In genomic region chr12:131132118-131132892, GRCh38 we compare ENCODE assay signal across 1 cellular context.
TF ChIP-seq lines count a peak whose summit lies in the region.

No MANE protein-coding gene starts in this region.

TF ChIP-seq in HEK293, 187 proteins besides CTCF, POLR2A, EP300 and RAD21 (continued from another document):
- TF ChIP-seq PRDM10 (tag by site-specific recombination; IDR thresholded peaks at IDR 0.05) (peak; percentile 69), PATZ1 (tag by site-specific recombination; IDR thresholded peaks at IDR 0.05) (peak; percentile 69), ZNF629 (tag by site-specific recombination; IDR thresholded peaks at IDR 0.05) (peak; percentile 49; the same call in 1 of the 2 replicates), KLF16 (tag by site-specific recombination; IDR thresholded peaks at IDR 0.05) (no peak), GLIS1 (tag by site-specific recombination; IDR thresholded peaks at IDR 0.05) (peak; percentile 79), ZBTB11 (tag by site-specific recombination; conservative IDR thresholded peaks at IDR 0.05; ENCODE audit: low read depth) (no peak), ZNF223 (tag by site-specific recombination; IDR thresholded peaks at IDR 0.05) (peak; percentile 83), ZFP41 (tag by site-specific recombination; IDR thresholded peaks at IDR 0.05; ENCODE audit: borderline replicate concordance) (no peak), ZBTB44 (tag by site-specific recombination; IDR thresholded peaks at IDR 0.05) (peak; percentile 85), ZNF843 (tag by site-specific recombination; IDR thresholded peaks at IDR 0.05) (0 out of 2 replicates have a peak, but pooled peaks have one; percentile 21), ZSCAN4 (tag by site-specific recombination; IDR thresholded peaks at IDR 0.05) (peak; percentile 30; the same call in 1 of the 2 replicates), ZNF585B (tag by site-specific recombination; IDR thresholded peaks at IDR 0.05) (no peak), ZNF26 (tag by site-specific recombination; IDR thresholded peaks at IDR 0.05) (no peak), ZNF530 (tag by site-specific recombination; IDR thresholded peaks at IDR 0.05; ENCODE audit: low read depth) (no peak), ZNF18 (tag by site-specific recombination; IDR thresholded peaks at IDR 0.05) (no peak), ZBTB17 (tag by site-specific recombination; IDR thresholded peaks at IDR 0.05) (peak; percentile 78), ZBTB10 (tag by site-specific recombination; IDR thresholded peaks at IDR 0.05) (peak; percentile 71), ZNF2 (tag by site-specific recombination; IDR thresholded peaks at IDR 0.05) (peak; percentile 89), ZIC2 (tag by site-specific recombination; IDR thresholded peaks at IDR 0.05) (peak; percentile 84), KLF1 (tag by site-specific recombination; IDR thresholded peaks at IDR 0.05) (peak; percentile 77), SP3 (tag by site-specific recombination; IDR thresholded peaks at IDR 0.05) (peak; percentile 57), GFI1B (tag by site-specific recombination; IDR thresholded peaks at IDR 0.05) (no peak), ZNF654 (tag by site-specific recombination; IDR thresholded peaks at IDR 0.05; ENCODE audit: low read depth) (peak; percentile 54), SP7 (tag by site-specific recombination; IDR thresholded peaks at IDR 0.05) (0 out of 2 replicates have a peak, but pooled peaks have one; percentile 40), KLF10 (tag by site-specific recombination; IDR thresholded peaks at IDR 0.05) (no peak)
